In genomic region chr5:112684737-112685136, GRCh38 we compare ENCODE assay signal across 10 cellular contexts. TPM values are rescaled to one million over a fixed set of nuclear protein-coding genes. Genes with fewer than 3 reads are reported as not detected.
A peak's percentile ranks its signal among the peaks of the same experiment; 100 is the strongest.
DNase-seq lines count a peak whose midpoint lies in the region; ATAC-seq, FAIRE-seq and TF ChIP-seq lines count a peak whose summit lies in the region.
"Had no signal": no experiment of that assay in that cellular context is flagged by ENCODE, and none has a peak within 500 bp of the region (broad histone marks: within the 10 kb centered on the region; RNA-seq: fewer than 3 reads in every experiment).

No MANE protein-coding gene starts in this region.

- no TSS peak for BruUV-seq in K562 (replicated peaks; lab: Mats Ljungman, UMichigan)

- DNase-seq in HCEC 1CT (peak; percentile 91), K562 (ENCODE audit: extremely low read depth in 1 of 4, low spot score in 3 of 4) (no peak), keratinocyte (ENCODE audit: low read depth, low spot score) (no peak), upper lobe of left lung (no peak), CD1c-positive myeloid dendritic cell (ENCODE audit: extremely low spot score) (no peak), OCI-M1 (lab: John Stamatoyannopoulos, UW) (no peak), NCI-H748 (lab: John Stamatoyannopoulos, UW; ENCODE audit: unreplicated experiment) (no peak)
- DNase-seq: activated naive CD4-positive, alpha-beta T cell treated with anti-CD3 and anti-CD28 coated beads, Interleukin-2, amount 10 ng/mL, durations not matched to agents 7 days and 5 days; DMS79 treated with DMSO at 0.1 percent for 48 hours had no signal

- H2AFZ ChIP-seq in K562 (ENCODE audit: low read depth, low read length) (no peak overlapping the region), keratinocyte (ENCODE audit: control insufficient read depth, low read length) (no peak overlapping the region)

- POLR2A ChIA-PET in K562 (lab: Yijun Ruan, JAX) = interaction anchor here (0.6 to 2.0 kb wide), 5 partner anchors 10 to 40 kb away, joined by 3 to 8 read pairs (median 3); no protein-coding TSS in a partner anchor

- TF ChIP-seq RAD21 in K562 (CRISPR knock-in tag; conservative IDR thresholded peaks at IDR 0.05 in 1 of 2, IDR thresholded peaks at IDR 0.05 in 1 of 2) = no peak

- dilution Hi-C loops in keratinocyte (cut with MboI; ENCODE audit: extremely low pct_ligation_motif_present, low sequenced_read_pairs) = no loop called here

- 5% methylated on average over 4 of the region's 4 CpGs for WGBS in K562 (ENCODE audit: insufficient coverage, low coverage, missing lambda C conversion rate)
- WGBS in upper lobe of left lung, 2 donors = 65 to 84% methylated on average over 4 of the region's 4 CpGs

- H3K9ac ChIP-seq in K562 (ENCODE audit: insufficient read depth in 1 of 2, low read depth in 2 of 2, low read length in 2 of 2) (no peak overlapping the region), keratinocyte (ENCODE audit: control insufficient read depth, extremely low read depth, insufficient read depth, low read length) (no peak overlapping the region)

- no peaks in the 10 kb centered on the region for H3K9me1 ChIP-seq in K562 (ENCODE audit: control insufficient read depth, insufficient read depth, low read length)
- no peaks in the 10 kb centered on the region for H3K9me1 ChIP-seq in keratinocyte (ENCODE audit: control insufficient read depth, extremely low read depth, insufficient read depth, low read length)

- TF ChIP-seq EP300 in K562 (IDR thresholded peaks at IDR 0.05; ENCODE audit: low read length) (no peak), upper lobe of left lung (IDR thresholded peaks at IDR 0.05) (no peak)

- no peak overlapping the region for H3K27ac ChIP-seq in K562 (ENCODE audit: extremely low read depth, low read depth, low read length)
- H3K27ac ChIP-seq in keratinocyte (ENCODE audit: control insufficient read depth, insufficient read depth, low read length) = no peak overlapping the region
- peak overlapping the region in 1 of 4 donors; percentile 54 for H3K27ac ChIP-seq in upper lobe of left lung

- H3K9me3 ChIP-seq in K562 (replicated peaks; ENCODE audit: control insufficient read depth, insufficient read depth, low read depth, low read length) (no peaks in the 10 kb centered on the region), keratinocyte (ENCODE audit: control insufficient read depth, low read depth, low read length) (no peaks in the 10 kb centered on the region), upper lobe of left lung (no peaks in the 10 kb centered on the region)

- no peak for TF ChIP-seq POLR2A in K562 (conservative IDR thresholded peaks at IDR 0.05)
- no peak for TF ChIP-seq POLR2A in upper lobe of left lung (IDR thresholded peaks at IDR 0.05)

- H3K4me2 ChIP-seq in K562 (ENCODE audit: insufficient read depth, low read length) (no peak overlapping the region), keratinocyte (ENCODE audit: control insufficient read depth, extremely low read depth, insufficient read depth, low read depth, low read length) (no peak overlapping the region)

- intact Hi-C loops in K562 (cut with micrococcal nuclease) = no loop called here

- H3K79me2 ChIP-seq in K562 (ENCODE audit: control insufficient read depth, insufficient read depth, low read length) (no peaks in the 10 kb centered on the region), keratinocyte (ENCODE audit: control insufficient read depth, insufficient read depth, low read length) (no peaks in the 10 kb centered on the region)

- CTCF ChIA-PET in K562 (lab: Yijun Ruan, JAX; ENCODE audit: low intra/inter-chr PET ratio) = no interaction called here

- in situ Hi-C loops in K562 (cut with MboI) = loop anchor here (5.0 kb wide), 1 partner anchor 73 kb away; no protein-coding TSS in a partner anchor

- H3K36me3 ChIP-seq in K562 (ENCODE audit: control insufficient read depth, insufficient read depth, low read length) = no peaks in the 10 kb centered on the region
- H3K36me3 ChIP-seq in keratinocyte (ENCODE audit: control insufficient read depth in 2 of 2, extremely low read depth in 1 of 2, insufficient read depth in 2 of 2, low read length in 2 of 2) = no peaks in the 10 kb centered on the region
- H3K36me3 ChIP-seq in upper lobe of left lung = no peaks in the 10 kb centered on the region

- H3K4me3 ChIP-seq in K562 (no peak overlapping the region), keratinocyte (ENCODE audit: control insufficient read depth in 2 of 3, extremely low read depth in 1 of 3, insufficient read depth in 2 of 3, low read depth in 1 of 3, low read length in 3 of 3) (no peak overlapping the region), upper lobe of left lung (no peak overlapping the region)

- FAIRE-seq in K562 (lab: Jason Lieb, UNC) (no peak), keratinocyte (lab: Jason Lieb, UNC) (peak; percentile 65)
- FAIRE-seq: HTR-8/SVneo had no signal

- peaks cover 0 to 2% of the 10 kb centered on the region in 2 experiments; a peak in 1 of 5 replicates for H3K27me3 ChIP-seq in K562 (ENCODE audit: control insufficient read depth in 2 of 2, insufficient read depth in 2 of 2, low read length in 2 of 2)
- no peaks in the 10 kb centered on the region for H3K27me3 ChIP-seq in keratinocyte (ENCODE audit: control insufficient read depth, extremely low read depth, insufficient read depth, low read length)
- no peaks in the 10 kb centered on the region for H3K27me3 ChIP-seq in upper lobe of left lung

- H3K4me1 ChIP-seq in K562 (replicated peaks in 1 of 2; ENCODE audit: control insufficient read depth in 2 of 2, insufficient read depth in 2 of 2, low read length in 2 of 2) (peaks cover 0 to 10% of the 10 kb centered on the region in 2 experiments; a peak in 3 of 5 replicates), keratinocyte (ENCODE audit: control insufficient read depth, extremely low read depth, insufficient read depth, low read length) (no peaks in the 10 kb centered on the region), upper lobe of left lung (no peaks in the 10 kb centered on the region)

- TF ChIP-seq CTCF in K562 (IDR thresholded peaks at IDR 0.05 in 2 of 3, conservative IDR thresholded peaks at IDR 0.05 in 1 of 3; ENCODE audit: insufficient read depth in 2 of 3, low read depth in 1 of 3, low read length in 3 of 3) (no peak), keratinocyte (optimal IDR thresholded peaks at IDR 0.05 in 1 of 3, IDR thresholded peaks at IDR 0.05 in 1 of 3, conservative IDR thresholded peaks at IDR 0.05 in 1 of 3; ENCODE audit: extremely low read depth in 1 of 3, insufficient read depth in 2 of 3, low read length in 3 of 3) (no peak), upper lobe of left lung (IDR thresholded peaks at IDR 0.05) (no peak)

- ATAC-seq in K562 (no peak), upper lobe of left lung (ENCODE audit: low FRiP score in 2 of 2) (peak; percentile 61 to 72)

- H4K20me1 ChIP-seq in K562 (replicated peaks; ENCODE audit: control insufficient read depth, insufficient read depth, low read length) (no peaks in the 10 kb centered on the region), keratinocyte (ENCODE audit: control insufficient read depth, extremely low read depth, insufficient read depth, low read length) (no peaks in the 10 kb centered on the region)

TF ChIP-seq in K562, 482 proteins besides CTCF, POLR2A, EP300 and RAD21:
- no peak for TF ChIP-seq ASH1L (IDR thresholded peaks at IDR 0.05; ENCODE audit: borderline replicate concordance, low read depth, partially characterized antibody)
- TF ChIP-seq ZNF316 (IDR thresholded peaks at IDR 0.05) = 0 out of 2 replicates have a peak, but pooled peaks have one; percentile 15

RNA-seq across cellular contexts. Expression of gene APC, which starts 52.9 kb away (rescaled TPM):
- 35.7 and 76.1 TPM in 2 replicates for total RNA-seq in K562 (2011; cell fraction: chromatin; rRNA removed; ENCODE audit: low replicate concordance)
- total RNA-seq in K562 (2011; cell fraction: nucleolus; rRNA removed) = 25.2 and 36.2 TPM in 2 replicates
- 42.7 and 58.9 TPM in 2 replicates for total RNA-seq in K562 (2011; cell fraction: nucleoplasm; rRNA removed)
- total RNA-seq in K562 (2014; rRNA removed) = 24.3 and 25.5 TPM in 2 replicates
- 23.8 and 29.3 TPM in 2 replicates for total RNA-seq in K562 (2014; rRNA removed; fragmentation: Illumina TruSeq; extraction: Trizol)
- 29.1 and 29.5 TPM in 2 replicates for total RNA-seq in K562 (2015; rRNA removed; fragmentation: Illumina TruSeq; extraction: Trizol)
- total RNA-seq in K562 (2021) = 27.3 and 27.6 TPM in 2 replicates
- 11.8 and 15.4 TPM in 2 replicates for polyA plus RNA-seq in K562 (2011; rRNA removed)
- polyA plus RNA-seq in K562 (2011; cell fraction: cytosol; rRNA removed) = 5.1 and 5.9 TPM in 2 replicates
- 16.5 and 25.8 TPM in 2 replicates for polyA plus RNA-seq in K562 (2011; cell fraction: nucleus; rRNA removed)
- 7.5 and 10.9 TPM in 2 replicates for polyA plus RNA-seq in K562 (2012)
- 14.8 and 15.4 TPM in 2 replicates for polyA plus RNA-seq in K562 (2014; fragmentation: Illumina TruSeq; extraction: Trizol)
- 1 to 10 TPM; 5.7 to 9.3 TPM for polyA plus RNA-seq in K562 (2014; fragmentation: Nextera tagmentation; extraction: Ambion mirVana)
- polyA plus RNA-seq in K562 (2014; rRNA removed) = 8.9 and 10.9 TPM in 2 replicates
- 76.0 and 81.2 TPM in 2 replicates for polyA minus RNA-seq in K562 (2011; rRNA and poly(A)+ RNA removed)
- polyA minus RNA-seq in K562 (2011; cell fraction: cytosol; rRNA and poly(A)+ RNA removed) = 20.0 and 24.2 TPM in 2 replicates
- 52.5 and 71.9 TPM in 2 replicates for polyA minus RNA-seq in K562 (2011; cell fraction: nucleus; rRNA and poly(A)+ RNA removed)
- 13.2 to 16.5 TPM (median 15.7 TPM) in 3 replicates for polyA plus RNA-seq in keratinocyte
- polyA plus RNA-seq in keratinocyte (2011; ENCODE audit: low read depth) = 10.0 TPM
- polyA plus RNA-seq in keratinocyte (2011; cell fraction: cytosol; rRNA removed) = 5.4 and 8.7 TPM in 2 replicates
- polyA plus RNA-seq in keratinocyte (2011; cell fraction: nucleus; rRNA removed) = 21.7 and 25.4 TPM in 2 replicates
- 7.4 and 14.0 TPM in 2 replicates for polyA plus RNA-seq in keratinocyte (2012; ENCODE audit: low replicate concordance)
- 10.0 to 59.1 TPM (median 25.3 TPM) in 3 replicates for polyA minus RNA-seq in keratinocyte
- 23.4 TPM for polyA minus RNA-seq in keratinocyte (2011; cell fraction: cytosol; rRNA and poly(A)+ RNA removed)
- 105 and 143 TPM in 2 replicates for polyA minus RNA-seq in keratinocyte (2011; cell fraction: nucleus; rRNA and poly(A)+ RNA removed)
- total RNA-seq in upper lobe of left lung = 10 to 100 TPM; 38.4 to 95.3 (median 71.6) TPM
